8 cellular contexts compared by ENCODE assay signal in genomic region chr18:79575891-79576685, GRCh38.
DNase-seq lines count a peak whose midpoint lies in the region; ATAC-seq, FAIRE-seq and TF ChIP-seq lines count a peak whose summit lies in the region.

No MANE protein-coding gene starts in this region.

- H3K9ac ChIP-seq in HepG2 (ENCODE audit: insufficient read depth, low read depth, low read length), result no peak overlapping the region

- H2AFZ ChIP-seq in HepG2 (ENCODE audit: low read length), result no peak overlapping the region

- H3K9me3 ChIP-seq in right lobe of liver (no peaks in the 10 kb centered on the region), HepG2 (ENCODE audit: low read length) (peaks cover 18% of the 10 kb centered on the region), body of pancreas (peaks cover 0 to 10% (median 0%) of the 10 kb centered on the region in 3 donors)

- no peak for TF ChIP-seq RAD21 in HepG2 (CRISPR knock-in tag; IDR thresholded peaks at IDR 0.05)

- H3K36me3 ChIP-seq in right lobe of liver (no peaks in the 10 kb centered on the region), HepG2 (replicated peaks in 1 of 2; ENCODE audit: control insufficient read depth in 1 of 2, insufficient read depth in 2 of 2, low read length in 2 of 2) (no peaks in the 10 kb centered on the region), body of pancreas (replicated peaks in 1 of 2; ENCODE audit: insufficient read depth in 1 of 2, low read depth in 2 of 2) (no peaks in the 10 kb centered on the region)

- no peak for FAIRE-seq in HepG2 (lab: Jason Lieb, UNC)

- in situ Hi-C loops in HepG2 (cut with HindIII; ENCODE audit: extremely low pct_ligation_motif_present, low pct_unique_long_range_greater_than_20kb), result no loop called here

- no peak for TF ChIP-seq POLR2A in right lobe of liver (IDR thresholded peaks at IDR 0.05)
- TF ChIP-seq POLR2A in HepG2 (IDR thresholded peaks at IDR 0.05; ENCODE audit: insufficient read depth in 1 of 2, low read depth in 2 of 2, low read length in 2 of 2), result no peak
- TF ChIP-seq POLR2A in body of pancreas (IDR thresholded peaks at IDR 0.05), result no peak

- no peaks in the 10 kb centered on the region for H4K20me1 ChIP-seq in HepG2 (ENCODE audit: insufficient read depth, low read length)

- POLR2A ChIA-PET in HepG2 (lab: Yijun Ruan, JAX), result no interaction called here

- H3K79me2 ChIP-seq in HepG2 (ENCODE audit: insufficient read depth, low read length), result no peaks in the 10 kb centered on the region

- BruUV-seq in HepG2 (replicated peaks; lab: Mats Ljungman, UMichigan), result no TSS peak

- H3K4me2 ChIP-seq in HepG2 (ENCODE audit: low read depth, low read length), result no peak overlapping the region

- intact Hi-C loops in right lobe of liver (cut with DNase I), result no loop called here
- intact Hi-C loops in HepG2 (cut with micrococcal nuclease; ENCODE audit: unreplicated experiment), result no loop called here
- intact Hi-C loops in body of pancreas (cut with DNase I), result no loop called here

- CTCF ChIA-PET in HepG2 (lab: Yijun Ruan, JAX; ENCODE audit: low intra/inter-chr PET ratio, low total read pairs), result no interaction called here

- H3K27ac ChIP-seq in right lobe of liver, result no peak overlapping the region
- no peak overlapping the region for H3K27ac ChIP-seq in HepG2 (ENCODE audit: extremely low read length, insufficient read depth, low read length)
- peak overlapping the region; percentile 32 to 85 (median 80) for H3K27ac ChIP-seq in body of pancreas
- peak overlapping the region; percentile 24 for H3K27ac ChIP-seq in layer of hippocampus (ENCODE audit: low read depth, low read length)

- no peak for TF ChIP-seq CTCF in right lobe of liver (IDR thresholded peaks at IDR 0.05)
- TF ChIP-seq CTCF in HepG2 (CRISPR knock-in tag; IDR thresholded peaks at IDR 0.05), result no peak
- no peak for TF ChIP-seq CTCF in body of pancreas (IDR thresholded peaks at IDR 0.05)

- TF ChIP-seq EP300 in HepG2 (IDR thresholded peaks at IDR 0.05; ENCODE audit: low read depth in 2 of 2, low read length in 2 of 2) (no peak), HepG2 (CRISPR knock-in tag; IDR thresholded peaks at IDR 0.05; ENCODE audit: borderline replicate concordance) (no peak)

- 86% methylated on average over 18 of the region's 44 CpGs for WGBS in right lobe of liver (ENCODE audit: insufficient coverage, low coverage, low lambda C conversion rate, missing lambda C conversion rate)
- WGBS in HepG2 (ENCODE audit: low lambda C conversion rate), result 66% methylated on average over 29 of the region's 44 CpGs
- WGBS in body of pancreas, 2 donors, result 54 to 66% methylated on average over 25 to 44 of the region's 44 CpGs

- no peaks in the 10 kb centered on the region for H3K27me3 ChIP-seq in right lobe of liver
- peaks cover 2 to 15% of the 10 kb centered on the region in 2 experiments; a peak in 4 of 5 replicates for H3K27me3 ChIP-seq in HepG2 (ENCODE audit: control insufficient read depth in 1 of 2, insufficient read depth in 2 of 2, low read length in 2 of 2)
- H3K27me3 ChIP-seq in body of pancreas, result no peaks in the 10 kb centered on the region
- no peaks in the 10 kb centered on the region for H3K27me3 ChIP-seq in layer of hippocampus (ENCODE audit: control insufficient read depth, insufficient read depth, low read length)

- no peaks in the 10 kb centered on the region for H3K4me1 ChIP-seq in right lobe of liver
- peaks cover 10% of the 10 kb centered on the region for H3K4me1 ChIP-seq in HepG2 (ENCODE audit: insufficient read depth, low read length)
- H3K4me1 ChIP-seq in body of pancreas, result peaks cover 33% of the 10 kb centered on the region

- DNase-seq in right lobe of liver (peak in 2 of 3 donors; percentile 37 to 47), HepG2 (ENCODE audit: low spot score) (no peak), body of pancreas (peak; percentile 74 to 87 (median 84)), H4 (ENCODE audit: low spot score) (no peak), activated T-cell treated with anti-CD3 and anti-CD28 coated beads for 4 hours (no peak)

- H3K4me3 ChIP-seq in right lobe of liver (no peak overlapping the region), HepG2 (replicated peaks in 1 of 3; ENCODE audit: insufficient read depth in 1 of 3, low read depth in 2 of 3, low read length in 3 of 3) (no peak overlapping the region), body of pancreas (no peak overlapping the region)

- ATAC-seq in right lobe of liver (no peak), HepG2 (no peak; the same call in 2 of the 3 replicates), body of pancreas (peak; percentile 86), GM21737 (IDR thresholded peaks at IDR 0.05; ENCODE audit: unreplicated experiment) (no peak), HG02610 (IDR thresholded peaks at IDR 0.05; ENCODE audit: unreplicated experiment) (no peak)

TF ChIP-seq in HepG2, 621 proteins besides CTCF, POLR2A, EP300 and RAD21 (continues in another document):
- TF ChIP-seq BCL3 (CRISPR knock-in tag; IDR thresholded peaks at IDR 0.05) (no peak), JDP2 (CRISPR knock-in tag; IDR thresholded peaks at IDR 0.05; ENCODE audit: borderline replicate concordance) (no peak), CREB1 (IDR thresholded peaks at IDR 0.05) (no peak), CREB1 (CRISPR knock-in tag; IDR thresholded peaks at IDR 0.05) (no peak), BRCA1 (CRISPR knock-in tag; IDR thresholded peaks at IDR 0.05) (no peak), IRF9 (CRISPR knock-in tag; IDR thresholded peaks at IDR 0.05; ENCODE audit: borderline replicate concordance) (no peak), MNT (IDR thresholded peaks at IDR 0.05) (no peak), ZBTB46 (CRISPR knock-in tag; IDR thresholded peaks at IDR 0.05; ENCODE audit: borderline replicate concordance) (no peak), MIER3 (CRISPR knock-in tag; IDR thresholded peaks at IDR 0.05; ENCODE audit: borderline replicate concordance) (no peak), ZNF451 (CRISPR knock-in tag; IDR thresholded peaks at IDR 0.05) (no peak), RARG (CRISPR knock-in tag; IDR thresholded peaks at IDR 0.05; ENCODE audit: low read depth) (no peak), ZNF616 (CRISPR knock-in tag; IDR thresholded peaks at IDR 0.05; ENCODE audit: low read depth) (no peak)

Comparison
In these comparisons a context has a peak if more than half of its experiments do, and no peak if none do; other contexts are left out.
1. DNase-seq: peak in right lobe of liver (2 of 3) and body of pancreas (4 of 4); none in HepG2 (single experiment), H4 (single experiment) and activated T-cell treated with anti-CD3 and anti-CD28 coated beads for 4 hours (single experiment).
2. H3K27ac ChIP-seq: peak in body of pancreas (4 of 4) and layer of hippocampus (single experiment); none in right lobe of liver (0 of 3) and HepG2 (single experiment).